8 cellular contexts compared by ENCODE assay signal in genomic region chr1:151008244-151009205, GRCh38. TPM values are rescaled to one million over a fixed set of nuclear protein-coding genes. Genes with fewer than 3 reads are reported as not detected.
DNase-seq lines count a peak whose midpoint lies in the region; ATAC-seq and TF ChIP-seq lines count a peak whose summit lies in the region.

PRUNE1 (plus strand) TSS chr1:151008449; CDS start chr1:151008633, 184 bp downstream.

- no peaks in the 10 kb centered on the region for H3K9me3 ChIP-seq in colonic mucosa

- peaks cover 59% of the 10 kb centered on the region for H3K4me1 Mint-ChIP-seq in activated CD4-positive, alpha-beta T cell treated with anti-CD3 and anti-CD28 coated beads, Interleukin-2, amount 10 ng/mL, durations not matched to agents 24 days and 14 days

- DNase-seq in AG09309 (ENCODE audit: low read depth) (peak; percentile 80), NCI-H69 (lab: John Stamatoyannopoulos, UW) (peak; percentile 98), colonic mucosa (peak; percentile 98)
- peak; percentile 98 for DNase-seq in activated CD4-positive, alpha-beta T cell treated with anti-CD3 and anti-CD28 coated beads, Interleukin-2, amount 10 ng/mL, durations not matched to agents 24 days and 14 days
- DNase-seq in stimulated activated CD4-positive, alpha-beta T cell treated with anti-CD3 and anti-CD28 coated beads, Interleukin-1b, Interleukin-23, amount 100 ng/mL, for 24 hours (ENCODE audit: low read depth in 4 of 4, low spot score in 1 of 4), result peak; percentile 93 to 98 (median 94)

- H3K36me3 Mint-ChIP-seq in activated CD4-positive, alpha-beta T cell treated with anti-CD3 and anti-CD28 coated beads, Interleukin-2, amount 10 ng/mL, durations not matched to agents 24 days and 14 days (ENCODE audit: low read depth), result peaks cover 12% of the 10 kb centered on the region

- ATAC-seq in HG03469 (IDR thresholded peaks at IDR 0.05; ENCODE audit: unreplicated experiment), result peak; percentile 47

- no peaks in the 10 kb centered on the region for H3K36me3 ChIP-seq in colonic mucosa

- H3K27ac ChIP-seq in colonic mucosa, result peak within 1 kb of the TSS; percentile 91
- H3K27ac ChIP-seq in layer of hippocampus (ENCODE audit: low read depth, low read length), result peak within 1 kb of the TSS; percentile 97

- peak within 1 kb of the TSS; percentile 70 to 92 for H3K9ac ChIP-seq in colonic mucosa (ENCODE audit: low read depth in 2 of 2, low read length in 2 of 2)

- H3K4me1 ChIP-seq in colonic mucosa, result peaks cover 10% of the 10 kb centered on the region

- intact Hi-C loops in activated CD4-positive, alpha-beta T cell treated with anti-CD3 and anti-CD28 coated beads, Interleukin-2, amount 10 ng/mL, durations not matched to agents 24 days and 14 days (cut with micrococcal nuclease), result loop anchor here (1.0 to 10.0 kb wide), 10 partner anchors 34 to 641 kb away; partner anchors contain the start of genes ARNT, C1orf56, CERS2 and GABPB2
- intact Hi-C loops in colonic mucosa (cut with DNase I), result loop anchor here (5.0 kb wide), 1 partner anchor 49 kb away; the partner anchor contains the start of gene CDC42SE1

- H3K4me3 ChIP-seq in AG09309 (ENCODE audit: control insufficient read depth, low read depth, low read length), result peak within 1 kb of the TSS; percentile 93
- peak within 1 kb of the TSS; percentile 56 for H3K4me3 ChIP-seq in colonic mucosa

- no peak for TF ChIP-seq CTCF in AG09309 (IDR thresholded peaks at IDR 0.05; ENCODE audit: control insufficient read depth, insufficient read depth, low read depth, low read length, missing control alignments)
- TF ChIP-seq CTCF in colonic mucosa (IDR thresholded peaks at IDR 0.05), result no peak

- H3K27ac Mint-ChIP-seq in activated CD4-positive, alpha-beta T cell treated with anti-CD3 and anti-CD28 coated beads, Interleukin-2, amount 10 ng/mL, durations not matched to agents 24 days and 14 days, result peak within 1 kb of the TSS; percentile 90

- peak; percentile 60 for TF ChIP-seq POLR2A in GM19193 (IDR thresholded peaks at IDR 0.05; ENCODE audit: extremely low read depth, insufficient read depth, insufficient read length)

- H3K9me3 Mint-ChIP-seq in activated CD4-positive, alpha-beta T cell treated with anti-CD3 and anti-CD28 coated beads, Interleukin-2, amount 10 ng/mL, durations not matched to agents 24 days and 14 days, result no peaks in the 10 kb centered on the region

- H3K4me3 Mint-ChIP-seq in activated CD4-positive, alpha-beta T cell treated with anti-CD3 and anti-CD28 coated beads, Interleukin-2, amount 10 ng/mL, durations not matched to agents 24 days and 14 days, result peak within 1 kb of the TSS; percentile 100

- H3K27me3 ChIP-seq in colonic mucosa, result no peaks in the 10 kb centered on the region
- no peaks in the 10 kb centered on the region for H3K27me3 ChIP-seq in layer of hippocampus (ENCODE audit: control insufficient read depth, insufficient read depth, low read length)

- no peaks in the 10 kb centered on the region for H3K27me3 Mint-ChIP-seq in activated CD4-positive, alpha-beta T cell treated with anti-CD3 and anti-CD28 coated beads, Interleukin-2, amount 10 ng/mL, durations not matched to agents 24 days and 14 days

RNA-seq across cellular contexts. Expression of gene PRUNE1, which starts in this region (rescaled TPM):
- total RNA-seq in activated CD4-positive, alpha-beta T cell treated with anti-CD3 and anti-CD28 coated beads, Interleukin-2, amount 10 ng/mL, durations not matched to agents 24 days and 14 days, result 13.3 and 15.2 TPM in 2 replicates
- 10 to 100 TPM; 20.4 to 21.5 TPM for total RNA-seq in colonic mucosa

Comparison
In these comparisons a context has a peak if more than half of its experiments do, and no peak if none do; other contexts are left out.
1. Peak in every context shown above with its lines: DNase-seq, ATAC-seq, H3K4me3 ChIP-seq and H3K27ac ChIP-seq.